8 cellular contexts compared by ENCODE assay signal in the genomic region with DNA sequence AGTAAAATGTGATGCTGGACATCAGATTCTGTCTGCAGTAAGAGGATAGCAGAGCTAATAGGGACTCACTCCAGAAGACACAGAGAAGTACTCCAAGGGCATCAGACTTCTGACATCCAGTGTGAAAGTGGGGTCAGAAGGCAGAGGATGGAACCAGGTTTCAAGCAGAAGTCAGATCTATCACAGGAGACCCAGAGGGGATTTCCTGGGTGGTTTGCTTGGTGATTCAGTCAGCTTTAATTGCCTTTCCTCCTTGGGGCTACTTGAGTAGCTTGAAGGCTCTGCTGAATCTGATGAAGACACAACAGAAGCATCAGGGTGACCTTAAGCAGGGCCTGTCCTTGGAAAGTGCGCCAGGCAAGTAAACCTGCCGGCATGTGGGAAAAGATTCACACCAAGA.
DNase-seq lines count a peak whose midpoint lies in the region; ATAC-seq lines count a peak whose summit lies in the region.

No MANE protein-coding gene starts in this region.

- H3K27ac Mint-ChIP-seq in T-helper 17 cell: peak overlapping the region; percentile 39

- intact Hi-C loops in left colon (cut with DNase I, micrococcal nuclease): no loop called here

- no peaks in the 10 kb centered on the region for H3K27me3 Mint-ChIP-seq in T-helper 17 cell

- H3K36me3 Mint-ChIP-seq in T-helper 17 cell (ENCODE audit: low read depth): no peaks in the 10 kb centered on the region

- H3K4me1 Mint-ChIP-seq in T-helper 17 cell: peaks cover 39% of the 10 kb centered on the region

- H3K9me3 ChIP-seq in T-helper 17 cell (ENCODE audit: control insufficient read depth, low read length, poor library complexity, severe bottlenecking): no peaks in the 10 kb centered on the region

- no peak overlapping the region for H3K4me3 Mint-ChIP-seq in T-helper 17 cell

- ATAC-seq in GM18858 (IDR thresholded peaks at IDR 0.05; ENCODE audit: unreplicated experiment): peak; percentile 63
- ATAC-seq in GM21786 (IDR thresholded peaks at IDR 0.05; ENCODE audit: unreplicated experiment): peak; percentile 60
- peak; percentile 78 for ATAC-seq in T-helper 17 cell
- ATAC-seq in left colon: no peak

- no peak for DNase-seq in T-helper 17 cell
- peak; percentile 36 for DNase-seq in stimulated activated CD4-positive, alpha-beta T cell treated with anti-CD3 and anti-CD28 coated beads, Interleukin-1b, Interleukin-23, amount 100 ng/mL, for 48 hours
- no peak for DNase-seq in left colon
- DNase-seq in SKM-1 treated with dmso at 0.1 percent for 144 hours (lab: John Stamatoyannopoulos, UW; ENCODE audit: unreplicated experiment): no peak
- DNase-seq in NCI-H1105 (lab: John Stamatoyannopoulos, UW): no peak
- no peak for DNase-seq in NCI-H774 (lab: John Stamatoyannopoulos, UW)
